1 cellular context compared by ENCODE assay signal in genomic region chr11:95545116-95545875, GRCh38.
TF ChIP-seq lines count a peak whose summit lies in the region.

No MANE protein-coding gene starts in this region.

TF ChIP-seq in WTC11, 78 proteins besides CTCF, POLR2A, EP300 and RAD21 (continued from another document):
- no peak for TF ChIP-seq ARID4B (CRISPR knock-in tag; IDR thresholded peaks at IDR 0.05; ENCODE audit: borderline replicate concordance)
- TF ChIP-seq PRRX2 (CRISPR knock-in tag; IDR thresholded peaks at IDR 0.05), result no peak
- TF ChIP-seq ZBTB21 (CRISPR knock-in tag; IDR thresholded peaks at IDR 0.05; ENCODE audit: borderline replicate concordance), result no peak
